In the genomic region with DNA sequence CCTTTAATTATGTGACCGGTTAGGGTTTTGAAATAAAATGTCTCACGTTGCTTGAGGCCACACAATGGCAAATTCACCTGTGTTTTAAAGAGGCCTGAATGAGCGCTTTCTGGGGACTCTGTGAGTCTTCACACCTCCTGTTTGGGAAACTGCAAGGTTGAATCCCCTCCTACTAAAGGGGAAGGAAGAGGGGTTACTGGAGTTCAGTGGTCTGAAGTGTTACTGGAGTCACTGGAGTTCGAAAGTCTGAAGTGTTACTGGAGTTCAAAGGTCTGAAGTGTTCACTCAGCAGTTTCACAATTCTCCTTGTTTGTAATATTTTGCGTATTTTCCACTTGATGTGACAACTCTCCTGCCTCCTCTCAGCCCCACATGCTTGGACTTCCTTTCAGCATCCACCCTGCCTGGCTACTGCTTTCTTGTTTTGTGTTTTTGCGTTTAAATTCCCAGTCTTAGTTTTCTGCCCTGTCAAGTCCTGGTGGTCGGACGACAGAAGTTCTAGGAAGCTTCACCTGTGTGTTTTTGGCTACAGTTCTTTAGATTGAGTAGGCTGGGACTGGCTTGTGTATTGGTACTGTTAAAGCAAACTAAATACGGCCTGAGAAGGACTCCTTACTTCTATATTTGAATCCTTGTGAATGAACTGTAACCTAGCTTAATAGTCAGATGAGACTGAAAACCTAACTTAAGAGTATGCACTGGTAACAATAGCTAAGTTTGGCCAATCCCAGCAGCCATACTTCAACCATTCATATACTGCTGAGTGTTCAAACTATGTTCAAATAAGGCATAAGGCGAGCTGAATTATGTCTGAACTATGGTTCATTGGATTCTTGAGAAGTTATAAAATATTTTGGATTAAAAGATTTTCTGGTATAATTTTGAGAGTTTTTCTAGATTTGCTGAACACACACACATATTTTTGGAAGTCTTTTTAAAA, we compare ENCODE assay signal across 1 cellular context.
TF ChIP-seq lines count a peak whose summit lies in the region.

No MANE protein-coding gene starts in this region.

TF ChIP-seq in HepG2, 621 proteins besides CTCF, POLR2A, EP300 and RAD21 (continued from another document and continues in another):
- TF ChIP-seq RXRA (CRISPR knock-in tag; IDR thresholded peaks at IDR 0.05) (peak; percentile 66; the same call in 1 of the 2 replicates), ZNF749 (CRISPR knock-in tag; IDR thresholded peaks at IDR 0.05; ENCODE audit: borderline replicate concordance) (no peak), JUND (CRISPR knock-in tag; IDR thresholded peaks at IDR 0.05) (no peak), ZNF75D (CRISPR knock-in tag; IDR thresholded peaks at IDR 0.05; ENCODE audit: borderline replicate concordance) (no peak), ATF2 (CRISPR knock-in tag; IDR thresholded peaks at IDR 0.05) (peak; percentile 30; the same call in 1 of the 2 replicates), PRPF4 (IDR thresholded peaks at IDR 0.05; ENCODE audit: low read depth, low read length, poor library complexity, severe bottlenecking) (no peak), TIGD3 (CRISPR knock-in tag; IDR thresholded peaks at IDR 0.05; ENCODE audit: borderline replicate concordance) (no peak), ETV5 (CRISPR knock-in tag; IDR thresholded peaks at IDR 0.05; ENCODE audit: borderline replicate concordance) (no peak; the same call in 1 of the 2 replicates), DDIT3 (CRISPR knock-in tag; IDR thresholded peaks at IDR 0.05) (no peak), ZNF234 (CRISPR knock-in tag; conservative IDR thresholded peaks at IDR 0.05) (no peak), DNMT1 (CRISPR knock-in tag; IDR thresholded peaks at IDR 0.05) (no peak), ZNF10 (CRISPR knock-in tag; IDR thresholded peaks at IDR 0.05; ENCODE audit: borderline replicate concordance, low read depth) (no peak), PRDM4 (CRISPR knock-in tag; IDR thresholded peaks at IDR 0.05; ENCODE audit: borderline replicate concordance) (no peak), TEAD3 (CRISPR knock-in tag; optimal IDR thresholded peaks at IDR 0.05; ENCODE audit: borderline replicate concordance) (peak; percentile 68), POLR2AphosphoS2 (IDR thresholded peaks at IDR 0.05; ENCODE audit: low read depth, low read length) (no peak), TAF15 (IDR thresholded peaks at IDR 0.05; ENCODE audit: low read depth, low read length, poor library complexity, severe bottlenecking) (no peak), SOX6 (IDR thresholded peaks at IDR 0.05) (no peak), SOX6 (CRISPR knock-in tag; IDR thresholded peaks at IDR 0.05) (peak; percentile 83), ZNF737 (CRISPR knock-in tag; IDR thresholded peaks at IDR 0.05; ENCODE audit: borderline replicate concordance) (no peak), ZNF678 (CRISPR knock-in tag; IDR thresholded peaks at IDR 0.05) (no peak), ZNF543 (CRISPR knock-in tag; IDR thresholded peaks at IDR 0.05) (0 out of 2 replicates have a peak, but pooled peaks have one; percentile 14), PRMT3 (CRISPR knock-in tag; IDR thresholded peaks at IDR 0.05; ENCODE audit: borderline replicate concordance, low read depth) (no peak), CC2D1A (CRISPR knock-in tag; IDR thresholded peaks at IDR 0.05) (no peak), EED (CRISPR knock-in tag; IDR thresholded peaks at IDR 0.05) (no peak), EHMT2 (IDR thresholded peaks at IDR 0.05; ENCODE audit: borderline replicate concordance, low read depth, low read length) (peak; percentile 76; the same call in 1 of the 2 replicates), PCBP2 (optimal IDR thresholded peaks at IDR 0.05; ENCODE audit: low read depth, low read length, poor library complexity, severe bottlenecking) (no peak), JDP2 (CRISPR knock-in tag; IDR thresholded peaks at IDR 0.05; ENCODE audit: borderline replicate concordance) (no peak), GATAD2A (CRISPR knock-in tag; IDR thresholded peaks at IDR 0.05) (peak; percentile 96), MLLT10 (CRISPR knock-in tag; IDR thresholded peaks at IDR 0.05) (no peak), ASH2L (IDR thresholded peaks at IDR 0.05; ENCODE audit: insufficient read length, low read depth, low read length) (peak; percentile 86), NKX3-1 (CRISPR knock-in tag; IDR thresholded peaks at IDR 0.05) (no peak; the same call in 1 of the 2 replicates), TOPORS (CRISPR knock-in tag; IDR thresholded peaks at IDR 0.05) (no peak)
- TF ChIP-seq, protein P1, sequence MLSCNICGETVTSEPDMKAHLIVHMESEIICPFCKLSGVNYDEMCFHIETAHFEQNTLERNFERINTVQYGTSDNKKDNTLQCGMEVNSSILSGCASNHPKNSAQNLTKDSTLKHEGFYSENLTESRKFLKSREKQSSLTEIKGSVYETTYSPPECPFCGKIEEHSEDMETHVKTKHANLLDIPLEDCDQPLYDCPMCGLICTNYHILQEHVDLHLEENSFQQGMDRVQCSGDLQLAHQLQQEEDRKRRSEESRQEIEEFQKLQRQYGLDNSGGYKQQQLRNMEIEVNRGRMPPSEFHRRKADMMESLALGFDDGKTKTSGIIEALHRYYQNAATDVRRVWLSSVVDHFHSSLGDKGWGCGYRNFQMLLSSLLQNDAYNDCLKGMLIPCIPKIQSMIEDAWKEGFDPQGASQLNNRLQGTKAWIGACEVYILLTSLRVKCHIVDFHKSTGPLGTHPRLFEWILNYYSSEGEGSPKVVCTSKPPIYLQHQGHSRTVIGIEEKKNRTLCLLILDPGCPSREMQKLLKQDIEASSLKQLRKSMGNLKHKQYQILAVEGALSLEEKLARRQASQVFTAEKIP (CRISPR knock-in tag; IDR thresholded peaks at IDR 0.05; ENCODE audit: borderline replicate concordance): no peak
- TF ChIP-seq, protein P2, sequence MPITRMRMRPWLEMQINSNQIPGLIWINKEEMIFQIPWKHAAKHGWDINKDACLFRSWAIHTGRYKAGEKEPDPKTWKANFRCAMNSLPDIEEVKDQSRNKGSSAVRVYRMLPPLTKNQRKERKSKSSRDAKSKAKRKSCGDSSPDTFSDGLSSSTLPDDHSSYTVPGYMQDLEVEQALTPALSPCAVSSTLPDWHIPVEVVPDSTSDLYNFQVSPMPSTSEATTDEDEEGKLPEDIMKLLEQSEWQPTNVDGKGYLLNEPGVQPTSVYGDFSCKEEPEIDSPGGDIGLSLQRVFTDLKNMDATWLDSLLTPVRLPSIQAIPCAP (CRISPR knock-in tag; IDR thresholded peaks at IDR 0.05; ENCODE audit: low read depth): no peak
- TF ChIP-seq, protein P3, sequence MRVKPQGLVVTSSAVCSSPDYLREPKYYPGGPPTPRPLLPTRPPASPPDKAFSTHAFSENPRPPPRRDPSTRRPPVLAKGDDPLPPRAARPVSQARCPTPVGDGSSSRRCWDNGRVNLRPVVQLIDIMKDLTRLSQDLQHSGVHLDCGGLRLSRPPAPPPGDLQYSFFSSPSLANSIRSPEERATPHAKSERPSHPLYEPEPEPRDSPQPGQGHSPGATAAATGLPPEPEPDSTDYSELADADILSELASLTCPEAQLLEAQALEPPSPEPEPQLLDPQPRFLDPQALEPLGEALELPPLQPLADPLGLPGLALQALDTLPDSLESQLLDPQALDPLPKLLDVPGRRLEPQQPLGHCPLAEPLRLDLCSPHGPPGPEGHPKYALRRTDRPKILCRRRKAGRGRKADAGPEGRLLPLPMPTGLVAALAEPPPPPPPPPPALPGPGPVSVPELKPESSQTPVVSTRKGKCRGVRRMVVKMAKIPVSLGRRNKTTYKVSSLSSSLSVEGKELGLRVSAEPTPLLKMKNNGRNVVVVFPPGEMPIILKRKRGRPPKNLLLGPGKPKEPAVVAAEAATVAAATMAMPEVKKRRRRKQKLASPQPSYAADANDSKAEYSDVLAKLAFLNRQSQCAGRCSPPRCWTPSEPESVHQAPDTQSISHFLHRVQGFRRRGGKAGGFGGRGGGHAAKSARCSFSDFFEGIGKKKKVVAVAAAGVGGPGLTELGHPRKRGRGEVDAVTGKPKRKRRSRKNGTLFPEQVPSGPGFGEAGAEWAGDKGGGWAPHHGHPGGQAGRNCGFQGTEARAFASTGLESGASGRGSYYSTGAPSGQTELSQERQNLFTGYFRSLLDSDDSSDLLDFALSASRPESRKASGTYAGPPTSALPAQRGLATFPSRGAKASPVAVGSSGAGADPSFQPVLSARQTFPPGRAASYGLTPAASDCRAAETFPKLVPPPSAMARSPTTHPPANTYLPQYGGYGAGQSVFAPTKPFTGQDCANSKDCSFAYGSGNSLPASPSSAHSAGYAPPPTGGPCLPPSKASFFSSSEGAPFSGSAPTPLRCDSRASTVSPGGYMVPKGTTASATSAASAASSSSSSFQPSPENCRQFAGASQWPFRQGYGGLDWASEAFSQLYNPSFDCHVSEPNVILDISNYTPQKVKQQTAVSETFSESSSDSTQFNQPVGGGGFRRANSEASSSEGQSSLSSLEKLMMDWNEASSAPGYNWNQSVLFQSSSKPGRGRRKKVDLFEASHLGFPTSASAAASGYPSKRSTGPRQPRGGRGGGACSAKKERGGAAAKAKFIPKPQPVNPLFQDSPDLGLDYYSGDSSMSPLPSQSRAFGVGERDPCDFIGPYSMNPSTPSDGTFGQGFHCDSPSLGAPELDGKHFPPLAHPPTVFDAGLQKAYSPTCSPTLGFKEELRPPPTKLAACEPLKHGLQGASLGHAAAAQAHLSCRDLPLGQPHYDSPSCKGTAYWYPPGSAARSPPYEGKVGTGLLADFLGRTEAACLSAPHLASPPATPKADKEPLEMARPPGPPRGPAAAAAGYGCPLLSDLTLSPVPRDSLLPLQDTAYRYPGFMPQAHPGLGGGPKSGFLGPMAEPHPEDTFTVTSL (CRISPR knock-in tag; IDR thresholded peaks at IDR 0.05; ENCODE audit: borderline replicate concordance): peak; percentile 77; the same call in 1 of the 2 replicates
- TF ChIP-seq, protein P4, sequence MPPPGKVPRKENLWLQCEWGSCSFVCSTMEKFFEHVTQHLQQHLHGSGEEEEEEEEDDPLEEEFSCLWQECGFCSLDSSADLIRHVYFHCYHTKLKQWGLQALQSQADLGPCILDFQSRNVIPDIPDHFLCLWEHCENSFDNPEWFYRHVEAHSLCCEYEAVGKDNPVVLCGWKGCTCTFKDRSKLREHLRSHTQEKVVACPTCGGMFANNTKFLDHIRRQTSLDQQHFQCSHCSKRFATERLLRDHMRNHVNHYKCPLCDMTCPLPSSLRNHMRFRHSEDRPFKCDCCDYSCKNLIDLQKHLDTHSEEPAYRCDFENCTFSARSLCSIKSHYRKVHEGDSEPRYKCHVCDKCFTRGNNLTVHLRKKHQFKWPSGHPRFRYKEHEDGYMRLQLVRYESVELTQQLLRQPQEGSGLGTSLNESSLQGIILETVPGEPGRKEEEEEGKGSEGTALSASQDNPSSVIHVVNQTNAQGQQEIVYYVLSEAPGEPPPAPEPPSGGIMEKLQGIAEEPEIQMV (CRISPR knock-in tag; IDR thresholded peaks at IDR 0.05; ENCODE audit: low read depth): no peak
- TF ChIP-seq, protein P5, sequence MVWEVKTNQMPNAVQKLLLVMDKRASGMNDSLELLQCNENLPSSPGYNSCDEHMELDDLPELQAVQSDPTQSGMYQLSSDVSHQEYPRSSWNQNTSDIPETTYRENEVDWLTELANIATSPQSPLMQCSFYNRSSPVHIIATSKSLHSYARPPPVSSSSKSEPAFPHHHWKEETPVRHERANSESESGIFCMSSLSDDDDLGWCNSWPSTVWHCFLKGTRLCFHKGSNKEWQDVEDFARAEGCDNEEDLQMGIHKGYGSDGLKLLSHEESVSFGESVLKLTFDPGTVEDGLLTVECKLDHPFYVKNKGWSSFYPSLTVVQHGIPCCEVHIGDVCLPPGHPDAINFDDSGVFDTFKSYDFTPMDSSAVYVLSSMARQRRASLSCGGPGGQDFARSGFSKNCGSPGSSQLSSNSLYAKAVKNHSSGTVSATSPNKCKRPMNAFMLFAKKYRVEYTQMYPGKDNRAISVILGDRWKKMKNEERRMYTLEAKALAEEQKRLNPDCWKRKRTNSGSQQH (CRISPR knock-in tag; IDR thresholded peaks at IDR 0.05; ENCODE audit: low read depth): no peak
